In the genomic region with DNA sequence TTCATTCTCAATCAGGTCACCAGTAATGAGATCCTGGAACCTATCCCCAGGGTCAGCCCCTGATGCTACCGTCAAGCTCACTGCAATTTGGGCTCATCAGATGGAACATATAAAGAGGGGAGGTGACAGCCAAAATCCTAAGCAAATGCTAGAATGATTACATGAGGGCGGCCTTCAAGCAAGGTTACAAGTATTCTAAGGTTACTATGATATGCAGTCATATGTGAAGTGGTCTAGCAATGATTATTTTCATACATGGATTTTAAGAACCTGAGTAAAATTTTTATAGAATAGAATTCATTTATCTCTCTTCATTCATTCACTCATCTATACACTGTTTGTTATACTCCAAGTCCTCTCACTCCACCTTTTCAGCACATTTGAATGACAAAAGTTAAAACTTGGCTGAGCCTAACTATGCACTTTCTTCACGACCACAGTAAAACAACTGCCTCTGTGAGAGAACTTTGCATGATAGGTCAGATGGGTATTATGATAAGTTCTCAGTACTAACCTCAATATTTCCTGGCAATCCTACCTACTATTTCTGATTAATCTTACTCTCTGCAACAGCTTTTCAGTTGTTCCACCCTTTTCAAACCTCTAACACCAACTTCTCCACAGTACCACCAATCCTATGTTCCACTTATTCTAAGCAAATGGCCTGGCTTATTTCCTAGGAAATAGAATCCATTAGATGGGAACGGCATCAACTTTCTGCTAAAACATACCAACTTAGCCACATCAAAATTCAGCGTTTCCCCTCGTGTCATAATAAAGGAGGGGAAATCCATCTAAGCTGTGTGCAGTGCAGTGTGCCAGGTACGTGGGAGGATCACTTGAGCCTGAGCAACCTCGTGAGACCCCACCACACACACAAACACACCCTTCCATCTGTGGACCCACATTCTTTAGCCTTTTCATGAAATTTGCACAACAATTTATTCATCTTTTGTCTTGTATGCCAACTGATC, we compare ENCODE assay signal across 14 cellular contexts. TPM values are rescaled to one million over a fixed set of nuclear protein-coding genes. Genes with fewer than 3 reads are reported as not detected.
DNase-seq lines count a peak whose midpoint lies in the region; ATAC-seq lines count a peak whose summit lies in the region.
"Had no signal": no experiment of that assay in that cellular context is flagged by ENCODE, and none has a peak within 500 bp of the region (broad histone marks: within the 10 kb centered on the region; RNA-seq: fewer than 3 reads in every experiment).

No MANE protein-coding gene starts in this region.

- peak overlapping the region; percentile 56 for H3K4me3 Mint-ChIP-seq in activated CD8-positive, alpha-beta T cell treated with anti-CD3 and anti-CD28 coated beads, Interleukin-2, amount 10 ng/mL, durations not matched to agents 7 days and 5 days
- H3K4me3 Mint-ChIP-seq in central memory CD8-positive, alpha-beta T cell, result peak overlapping the region; percentile 47
- H3K4me3 Mint-ChIP-seq in stimulated activated effector memory CD8-positive, alpha-beta T cell treated with anti-CD3 and anti-CD28 coated beads, Interleukin-12 subunit alpha, Interleukin-12 subunit beta, amount 100 ng/mL, for 72 hours, result peak overlapping the region; percentile 41

- peaks cover 42% of the 10 kb centered on the region for H3K4me1 Mint-ChIP-seq in activated CD8-positive, alpha-beta T cell treated with anti-CD3 and anti-CD28 coated beads, Interleukin-2, amount 10 ng/mL, durations not matched to agents 7 days and 5 days (ENCODE audit: low read depth)
- peaks cover 16% of the 10 kb centered on the region for H3K4me1 Mint-ChIP-seq in central memory CD8-positive, alpha-beta T cell
- H3K4me1 Mint-ChIP-seq in stimulated activated effector memory CD8-positive, alpha-beta T cell treated with anti-CD3 and anti-CD28 coated beads, Interleukin-12 subunit alpha, Interleukin-12 subunit beta, amount 100 ng/mL, for 72 hours, result peaks cover 23% of the 10 kb centered on the region

- H3K36me3 Mint-ChIP-seq in activated CD8-positive, alpha-beta T cell treated with anti-CD3 and anti-CD28 coated beads, Interleukin-2, amount 10 ng/mL, durations not matched to agents 7 days and 5 days (ENCODE audit: low read depth), result peaks cover 28% of the 10 kb centered on the region
- no peaks in the 10 kb centered on the region for H3K36me3 Mint-ChIP-seq in central memory CD8-positive, alpha-beta T cell (ENCODE audit: insufficient read depth)
- H3K36me3 Mint-ChIP-seq in stimulated activated effector memory CD8-positive, alpha-beta T cell treated with anti-CD3 and anti-CD28 coated beads, Interleukin-12 subunit alpha, Interleukin-12 subunit beta, amount 100 ng/mL, for 72 hours, result peaks cover 5% of the 10 kb centered on the region

- H3K27me3 Mint-ChIP-seq in activated CD8-positive, alpha-beta T cell treated with anti-CD3 and anti-CD28 coated beads, Interleukin-2, amount 10 ng/mL, durations not matched to agents 7 days and 5 days (ENCODE audit: low read depth), result no peaks in the 10 kb centered on the region
- H3K27me3 Mint-ChIP-seq in central memory CD8-positive, alpha-beta T cell, result peaks cover 16% of the 10 kb centered on the region

- H3K9me3 Mint-ChIP-seq in activated CD8-positive, alpha-beta T cell treated with anti-CD3 and anti-CD28 coated beads, Interleukin-2, amount 10 ng/mL, durations not matched to agents 7 days and 5 days (ENCODE audit: insufficient read depth), result peaks cover 16% of the 10 kb centered on the region
- peaks cover 5% of the 10 kb centered on the region for H3K9me3 Mint-ChIP-seq in central memory CD8-positive, alpha-beta T cell
- peaks cover 2% of the 10 kb centered on the region for H3K9me3 Mint-ChIP-seq in stimulated activated effector memory CD8-positive, alpha-beta T cell treated with anti-CD3 and anti-CD28 coated beads, Interleukin-12 subunit alpha, Interleukin-12 subunit beta, amount 100 ng/mL, for 72 hours

- ATAC-seq in activated CD4-positive, CD25-positive, alpha-beta regulatory T cell treated with anti-CD3 and anti-CD28 coated beads, Interleukin-2, amount 50 U/mL, for 24 hours, result peak; percentile 89 to 91
- ATAC-seq in activated CD8-positive, alpha-beta T cell treated with anti-CD3 and anti-CD28 coated beads, Interleukin-2, amount 10 ng/mL, durations not matched to agents 7 days and 5 days, result peak; percentile 90
- peak; percentile 88 for ATAC-seq in central memory CD8-positive, alpha-beta T cell (replicated peaks; ENCODE audit: extremely low read depth, poor library complexity, severe bottlenecking)
- ATAC-seq in stimulated activated effector memory CD8-positive, alpha-beta T cell treated with anti-CD3 and anti-CD28 coated beads, Interleukin-12 subunit alpha, Interleukin-12 subunit beta, amount 100 ng/mL, for 72 hours, result peak; percentile 92
- no peak for ATAC-seq in GM19023 (IDR thresholded peaks at IDR 0.05; ENCODE audit: unreplicated experiment)
- ATAC-seq: left lung had no signal

- CTCF ChIA-PET in activated CD8-positive, alpha-beta T cell treated with anti-CD3 and anti-CD28 coated beads, Interleukin-2, amount 10 ng/mL, durations not matched to agents 7 days and 5 days (lab: Charles Lee), result interaction anchor here (0.9 to 1.2 kb wide), 2 partner anchors 66 to 139 kb away, joined by 3 read pairs; no protein-coding TSS in a partner anchor

- POLR2A ChIA-PET in activated CD8-positive, alpha-beta T cell treated with anti-CD3 and anti-CD28 coated beads, Interleukin-2, amount 10 ng/mL, durations not matched to agents 7 days and 5 days (lab: Charles Lee), result no interaction called here

- DNase-seq in activated CD4-positive, CD25-positive, alpha-beta regulatory T cell (lab: John Stamatoyannopoulos, UW), result no peak
- DNase-seq in activated CD8-positive, alpha-beta T cell treated with anti-CD3 and anti-CD28 coated beads, Interleukin-2, amount 10 ng/mL, durations not matched to agents 7 days and 5 days, result peak; percentile 36
- DNase-seq in central memory CD8-positive, alpha-beta T cell (ENCODE audit: low spot score in 2 of 2), result no peak
- DNase-seq in stimulated activated effector memory CD8-positive, alpha-beta T cell treated with anti-CD3 and anti-CD28 coated beads, Interleukin-12 subunit alpha, Interleukin-12 subunit beta, amount 100 ng/mL, for 72 hours (ENCODE audit: low spot score in 2 of 2), result no peak
- no peak for DNase-seq in NCI-H2171 treated with DMSO at 0.1 percent for 48 hours (lab: John Stamatoyannopoulos, UW)
- no peak for DNase-seq in NCI-H187 (lab: John Stamatoyannopoulos, UW)
- DNase-seq: amygdala, left lung, testis had no signal

- peak overlapping the region; percentile 92 for H3K27ac Mint-ChIP-seq in activated CD8-positive, alpha-beta T cell treated with anti-CD3 and anti-CD28 coated beads, Interleukin-2, amount 10 ng/mL, durations not matched to agents 7 days and 5 days
- H3K27ac Mint-ChIP-seq in central memory CD8-positive, alpha-beta T cell (ENCODE audit: low read depth), result no peak overlapping the region
- H3K27ac Mint-ChIP-seq in stimulated activated effector memory CD8-positive, alpha-beta T cell treated with anti-CD3 and anti-CD28 coated beads, Interleukin-12 subunit alpha, Interleukin-12 subunit beta, amount 100 ng/mL, for 72 hours, result peak overlapping the region; percentile 63

RNA-seq across cellular contexts. Expression of a gene that starts 32.0 kb away (rescaled TPM):
- not detected for total RNA-seq in activated CD8-positive, alpha-beta T cell treated with anti-CD3 and anti-CD28 coated beads, Interleukin-2, amount 10 ng/mL, durations not matched to agents 7 days and 5 days
- total RNA-seq: H1, hepatocyte, MCF 10A had no signal

RNA-seq across cellular contexts. Expression of a gene that starts 46.8 kb away (rescaled TPM):
- total RNA-seq in activated CD8-positive, alpha-beta T cell treated with anti-CD3 and anti-CD28 coated beads, Interleukin-2, amount 10 ng/mL, durations not matched to agents 7 days and 5 days, result under 1 TPM; 0.68 to 0.97 TPM
